In the genomic region with DNA sequence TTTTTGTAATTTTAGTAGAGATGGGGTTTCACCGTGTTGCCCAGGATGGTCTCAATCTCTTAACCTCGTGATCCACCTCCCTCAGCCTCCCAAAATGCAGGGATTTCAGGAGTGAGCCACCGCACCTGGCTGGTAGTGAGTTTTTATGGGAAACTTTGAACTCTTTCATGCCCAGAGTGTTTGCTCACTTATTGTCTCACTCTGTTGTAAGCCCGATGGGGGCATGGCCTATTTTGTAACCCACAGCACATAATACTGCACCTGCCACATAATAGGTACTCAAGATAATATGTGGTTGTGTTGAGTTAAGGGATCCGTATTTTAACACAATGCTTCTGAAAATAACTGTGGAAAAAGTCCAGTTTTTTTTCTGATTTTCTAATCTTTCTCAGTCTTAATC, we compare ENCODE assay signal across 17 cellular contexts.
DNase-seq lines count a peak whose midpoint lies in the region; ATAC-seq and TF ChIP-seq lines count a peak whose summit lies in the region.
"Had no signal": no experiment of that assay in that cellular context is flagged by ENCODE, and none has a peak within 500 bp of the region (broad histone marks: within the 10 kb centered on the region; RNA-seq: fewer than 3 reads in every experiment).

No MANE protein-coding gene starts in this region.

- H3K27me3 ChIP-seq in ascending aorta: no peaks in the 10 kb centered on the region

- H3K4me1 ChIP-seq in ascending aorta: no peaks in the 10 kb centered on the region

- no peak for ATAC-seq in GM19395 (IDR thresholded peaks at IDR 0.05; ENCODE audit: unreplicated experiment)
- ATAC-seq: K562, SK-N-SH treated with all-trans-retinoic acid at 6 μM for 48 hours had no signal

- peaks cover 0 to 4% of the 10 kb centered on the region in 2 donors for H3K9me3 ChIP-seq in ascending aorta

- H3K36me3 ChIP-seq in ascending aorta: no peaks in the 10 kb centered on the region

- H3K27ac ChIP-seq in ascending aorta: no peak overlapping the region

- H3K4me3 ChIP-seq in ascending aorta: no peak overlapping the region
- H3K4me3 ChIP-seq: K562 had no signal

- intact Hi-C loops in ascending aorta (cut with DNase I): no loop called here

- DNase-seq in DMS53 (lab: John Stamatoyannopoulos, UW) (peak; percentile 35), DMS53 treated with DMSO at 0.1 percent for 48 hours (lab: John Stamatoyannopoulos, UW; ENCODE audit: unreplicated experiment) (no peak), NCI-H1105 (lab: John Stamatoyannopoulos, UW) (peak; percentile 8), NCI-H2107 treated with DMSO at 0.1 percent for 48 hours (lab: John Stamatoyannopoulos, UW; ENCODE audit: unreplicated experiment) (peak; percentile 35), NCI-H774 (lab: John Stamatoyannopoulos, UW) (peak; percentile 74), ascending aorta (ENCODE audit: low spot score in 2 of 2) (no peak)
- no peak for DNase-seq in stimulated activated CD4-positive, alpha-beta T cell treated with anti-CD3 and anti-CD28 coated beads, Interleukin-12 subunit alpha, Interleukin-12 subunit beta, amount 100 ng/mL, for 4 hours
- DNase-seq: 8988T, DMS79, NCI-H187, NCI-H526, SIG-M5, T-helper 1 cell, T-helper 9 cell had no signal

- TF ChIP-seq CTCF in ascending aorta (IDR thresholded peaks at IDR 0.05): no peak

Comparison
In these comparisons a context has a peak if more than half of its experiments do, and no peak if none do; other contexts are left out.
1. DNase-seq: peak in DMS53 (single experiment), NCI-H1105 (single experiment), NCI-H2107 treated with DMSO at 0.1 percent for 48 hours (single experiment) and NCI-H774 (single experiment); none in DMS53 treated with DMSO at 0.1 percent for 48 hours (single experiment), ascending aorta (0 of 2) and stimulated activated CD4-positive, alpha-beta T cell treated with anti-CD3 and anti-CD28 coated beads, Interleukin-12 subunit alpha, Interleukin-12 subunit beta, amount 100 ng/mL, for 4 hours (single experiment).